In genomic region chr9:94726495-94727191, GRCh38 we compare ENCODE assay signal across 8 cellular contexts. TPM values are rescaled to one million over a fixed set of nuclear protein-coding genes. Genes with fewer than 3 reads are reported as not detected.
A peak's percentile ranks its signal among the peaks of the same experiment; 100 is the strongest.
DNase-seq lines count a peak whose midpoint lies in the region; ATAC-seq, FAIRE-seq and TF ChIP-seq lines count a peak whose summit lies in the region.

AOPEP (plus strand) TSS chr9:94726699; CDS start chr9:94759784, 33,085 bp downstream.

- DNase-seq in EL (peak; percentile 94), H54 (ENCODE audit: insufficient read length, low spot score) (peak; percentile 100), fibroblast of pulmonary artery (ENCODE audit: low read depth) (peak; percentile 95)
- DNase-seq in activated effector memory CD4-positive, alpha-beta T cell treated with Interleukin-2 at 50 U/mL for 16 hours, result peak; percentile 99
- DNase-seq in natural killer cell treated with Interleukin-12 subunit alpha and Interleukin-12 subunit beta and Interleukin-15 and Interleukin-18, amount 100 ng/mL, for 72 hours (ENCODE audit: low spot score), result peak; percentile 100
- peak; percentile 100 for DNase-seq in stimulated activated naive CD8-positive, alpha-beta T cell treated with anti-CD3 and anti-CD28 coated beads, Interleukin-15, Interleukin-2, amounts not matched to agents 100 U/mL and 50 U/mL, for 24 hours

- peak within 1 kb of the TSS; percentile 90 for H2AFZ ChIP-seq in Loucy (ENCODE audit: low read length)

- peaks cover 16% of the 10 kb centered on the region for H3K4me1 ChIP-seq in Loucy (ENCODE audit: insufficient read depth, low read length, poor library complexity, severe bottlenecking)

- TF ChIP-seq CTCF in Loucy (conservative IDR thresholded peaks at IDR 0.05; ENCODE audit: low read length) (no peak), fibroblast of pulmonary artery (IDR thresholded peaks at IDR 0.05; ENCODE audit: low read length, missing control alignments) (no peak)

- H3K4me2 ChIP-seq in Loucy (ENCODE audit: low read depth, low read length, poor library complexity, severe bottlenecking), result peak within 1 kb of the TSS; percentile 90

- no peaks in the 10 kb centered on the region for H3K9me2 ChIP-seq in Loucy (replicated peaks; ENCODE audit: low read depth, low read length)

- FAIRE-seq in H54 (lab: Jason Lieb, UNC), result peak; percentile 98

- H3K4me1 Mint-ChIP-seq in natural killer cell treated with Interleukin-12 subunit alpha and Interleukin-12 subunit beta and Interleukin-15 and Interleukin-18, amount 100 ng/mL, for 72 hours (ENCODE audit: low read depth in 2 of 2), result peaks cover 8 to 10% of the 10 kb centered on the region in 2 donors

- H3K9ac ChIP-seq in Loucy (ENCODE audit: low read depth, low read length, poor library complexity, severe bottlenecking), result peak within 1 kb of the TSS; percentile 81

- no peaks in the 10 kb centered on the region for H3K36me3 Mint-ChIP-seq in natural killer cell treated with Interleukin-12 subunit alpha and Interleukin-12 subunit beta and Interleukin-15 and Interleukin-18, amount 100 ng/mL, for 72 hours

- H3F3A ChIP-seq in Loucy (ENCODE audit: low read depth), result no peaks in the 10 kb centered on the region

- peaks cover 14% of the 10 kb centered on the region for H3K79me2 ChIP-seq in Loucy (ENCODE audit: insufficient read depth, low read length)

- H3K9me3 ChIP-seq in Loucy (ENCODE audit: insufficient read depth, low read depth, low read length), result no peaks in the 10 kb centered on the region

- peaks cover 3 to 5% of the 10 kb centered on the region in 2 donors for H3K27me3 Mint-ChIP-seq in natural killer cell treated with Interleukin-12 subunit alpha and Interleukin-12 subunit beta and Interleukin-15 and Interleukin-18, amount 100 ng/mL, for 72 hours

- H4K20me1 ChIP-seq in Loucy (ENCODE audit: insufficient read depth, low read length, poor library complexity, severe bottlenecking), result no peaks in the 10 kb centered on the region

- no peaks in the 10 kb centered on the region for H3K9me3 Mint-ChIP-seq in natural killer cell treated with Interleukin-12 subunit alpha and Interleukin-12 subunit beta and Interleukin-15 and Interleukin-18, amount 100 ng/mL, for 72 hours

- ATAC-seq in natural killer cell treated with Interleukin-12 subunit alpha and Interleukin-12 subunit beta and Interleukin-15 and Interleukin-18, amount 100 ng/mL, for 72 hours, result peak; percentile 99
- peak; percentile 98 for ATAC-seq in stimulated activated naive CD8-positive, alpha-beta T cell treated with anti-CD3 and anti-CD28 coated beads, Interleukin-15, Interleukin-2, amounts not matched to agents 100 U/mL and 50 U/mL, for 24 hours

- H3K36me3 ChIP-seq in Loucy (ENCODE audit: insufficient read depth, low read length), result no peaks in the 10 kb centered on the region

- TF ChIP-seq POLR2A in H54 (IDR thresholded peaks at IDR 0.05; ENCODE audit: low read depth, low read length) (peak; percentile 74), Raji (IDR thresholded peaks at IDR 0.05; ENCODE audit: insufficient read depth, low read depth, low read length) (peak; percentile 97)

- peak within 1 kb of the TSS; percentile 86 to 92 for H3K27ac Mint-ChIP-seq in natural killer cell treated with Interleukin-12 subunit alpha and Interleukin-12 subunit beta and Interleukin-15 and Interleukin-18, amount 100 ng/mL, for 72 hours

- peak within 1 kb of the TSS; percentile 94 for H3K4me3 Mint-ChIP-seq in natural killer cell treated with Interleukin-12 subunit alpha and Interleukin-12 subunit beta and Interleukin-15 and Interleukin-18, amount 100 ng/mL, for 72 hours

- H3K4me3 ChIP-seq in Loucy (ENCODE audit: low read length, poor library complexity, severe bottlenecking) (peak within 1 kb of the TSS; percentile 98), fibroblast of pulmonary artery (replicated peaks; ENCODE audit: low read depth, low read length) (peak within 1 kb of the TSS; percentile 99)

- no peaks in the 10 kb centered on the region for H3K27me3 ChIP-seq in Loucy (ENCODE audit: insufficient read depth, low read length, poor library complexity, severe bottlenecking)

RNA-seq across cellular contexts. Expression of gene AOPEP, which starts in this region (rescaled TPM):
- total RNA-seq in natural killer cell treated with Interleukin-12 subunit alpha and Interleukin-12 subunit beta and Interleukin-15 and Interleukin-18, amount 100 ng/mL, for 72 hours, result 10 to 100 TPM; 11.7 to 27.3 TPM

Comparison
In these comparisons a context has a peak if more than half of its experiments do, and no peak if none do; other contexts are left out.
1. Peak in every context shown above with its lines: DNase-seq, ATAC-seq and H3K4me3 ChIP-seq.